Comparison of ENCODE assay signal across 24 cellular contexts in genomic region chr15:29123171-29123570, GRCh38.
"Had no signal": no experiment of that assay in that cellular context is flagged by ENCODE, and none has a peak within 500 bp of the region (broad histone marks: within the 10 kb centered on the region; RNA-seq: fewer than 3 reads in every experiment).

No MANE protein-coding gene starts in this region.

- H3K4me3 ChIP-seq: ascending aorta, body of pancreas, SJCRH30 had no signal

- ATAC-seq: activated CD4-positive, alpha-beta T cell treated with anti-CD3 and anti-CD28 coated beads for 36 hours; activated T-helper 17 cell treated with anti-CD3 and anti-CD28 coated beads, Interleukin-2, amount 50 U/mL, for 72 hours; body of pancreas had no signal

- H3K9me3 ChIP-seq: ascending aorta, body of pancreas, SJCRH30, SK-N-SH had no signal

- H3K9ac ChIP-seq: KMS-11, SK-N-SH had no signal

- H3K36me3 ChIP-seq: ascending aorta, SJCRH30, WERI-Rb-1 had no signal

- H3K27me3 ChIP-seq: ascending aorta, body of pancreas, SJCRH30 had no signal

- FAIRE-seq: bronchial epithelial cell had no signal

- DNase-seq: activated CD4-positive, alpha-beta memory T cell treated with anti-CD3 and anti-CD28 coated beads, Interleukin-2, amount 10 ng/mL, durations not matched to agents 7 days and 5 days; activated CD4-positive, alpha-beta T cell treated with anti-CD3 and anti-CD28 coated beads for 36 hours; activated CD4-positive, alpha-beta T cell treated with anti-CD3 and anti-CD28 coated beads, Interleukin-2, amount 50 U/mL, for 1 hour; activated gamma-delta T cell; activated naive CD4-positive, alpha-beta T cell treated with anti-CD3 and anti-CD28 coated beads, Interleukin-2, amount 10 ng/mL, durations not matched to agents 7 days and 5 days; activated naive CD8-positive, alpha-beta T cell treated with anti-CD3 and anti-CD28 coated beads, Interleukin-2, amount 10 ng/mL, durations not matched to agents 7 days and 5 days; activated T-cell treated with anti-CD3 and anti-CD28 coated beads for 4 hours; activated T-cell treated with anti-CD3 and anti-CD28 coated beads, Interleukin-2, amount 50 U/mL, for 48 hours; body of pancreas; NCI-H1092; NCI-H1417; NCI-H1930; NCI-H2171; NCI-H226; NCI-H526; NCI-H82; SJCRH30; SK-N-SH; T-helper 1 cell; WERI-Rb-1 had no signal

- H3K4me2 ChIP-seq: KMS-11, SK-N-SH had no signal

- H3K4me1 ChIP-seq: ascending aorta, body of pancreas, SJCRH30 had no signal

- H3K27ac ChIP-seq: ascending aorta, body of pancreas, KMS-11, SJCRH30, WERI-Rb-1 had no signal
